1 cellular context compared by ENCODE assay signal in the genomic region with DNA sequence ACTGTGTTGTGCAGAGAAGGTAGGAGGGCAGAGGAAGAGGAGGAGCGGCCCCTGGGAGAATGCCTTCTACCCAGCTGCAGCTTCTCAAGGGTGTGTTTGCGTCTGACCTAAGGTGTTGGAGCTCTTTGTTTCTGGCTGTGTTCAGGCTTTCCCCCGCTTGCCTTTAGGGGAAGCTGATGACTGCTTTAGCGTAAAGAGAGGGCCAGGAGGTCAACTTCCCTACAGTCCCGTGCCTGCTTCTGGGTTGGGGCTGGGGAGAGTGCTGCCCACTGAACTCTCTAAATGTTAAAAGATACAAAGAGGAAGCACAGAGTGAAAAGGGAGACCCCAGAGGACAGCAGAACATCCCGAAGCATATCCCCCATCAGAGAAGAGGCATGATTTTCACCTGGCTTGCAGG.
TF ChIP-seq lines count a peak whose summit lies in the region.

No MANE protein-coding gene starts in this region.

TF ChIP-seq in WTC11, 78 proteins besides CTCF, POLR2A, EP300 and RAD21 (continued from another document):
- TF ChIP-seq, protein P1, sequence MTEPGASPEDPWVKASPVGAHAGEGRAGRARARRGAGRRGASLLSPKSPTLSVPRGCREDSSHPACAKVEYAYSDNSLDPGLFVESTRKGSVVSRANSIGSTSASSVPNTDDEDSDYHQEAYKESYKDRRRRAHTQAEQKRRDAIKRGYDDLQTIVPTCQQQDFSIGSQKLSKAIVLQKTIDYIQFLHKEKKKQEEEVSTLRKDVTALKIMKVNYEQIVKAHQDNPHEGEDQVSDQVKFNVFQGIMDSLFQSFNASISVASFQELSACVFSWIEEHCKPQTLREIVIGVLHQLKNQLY (CRISPR knock-in tag; IDR thresholded peaks at IDR 0.05) = no peak
- TF ChIP-seq, protein P2, sequence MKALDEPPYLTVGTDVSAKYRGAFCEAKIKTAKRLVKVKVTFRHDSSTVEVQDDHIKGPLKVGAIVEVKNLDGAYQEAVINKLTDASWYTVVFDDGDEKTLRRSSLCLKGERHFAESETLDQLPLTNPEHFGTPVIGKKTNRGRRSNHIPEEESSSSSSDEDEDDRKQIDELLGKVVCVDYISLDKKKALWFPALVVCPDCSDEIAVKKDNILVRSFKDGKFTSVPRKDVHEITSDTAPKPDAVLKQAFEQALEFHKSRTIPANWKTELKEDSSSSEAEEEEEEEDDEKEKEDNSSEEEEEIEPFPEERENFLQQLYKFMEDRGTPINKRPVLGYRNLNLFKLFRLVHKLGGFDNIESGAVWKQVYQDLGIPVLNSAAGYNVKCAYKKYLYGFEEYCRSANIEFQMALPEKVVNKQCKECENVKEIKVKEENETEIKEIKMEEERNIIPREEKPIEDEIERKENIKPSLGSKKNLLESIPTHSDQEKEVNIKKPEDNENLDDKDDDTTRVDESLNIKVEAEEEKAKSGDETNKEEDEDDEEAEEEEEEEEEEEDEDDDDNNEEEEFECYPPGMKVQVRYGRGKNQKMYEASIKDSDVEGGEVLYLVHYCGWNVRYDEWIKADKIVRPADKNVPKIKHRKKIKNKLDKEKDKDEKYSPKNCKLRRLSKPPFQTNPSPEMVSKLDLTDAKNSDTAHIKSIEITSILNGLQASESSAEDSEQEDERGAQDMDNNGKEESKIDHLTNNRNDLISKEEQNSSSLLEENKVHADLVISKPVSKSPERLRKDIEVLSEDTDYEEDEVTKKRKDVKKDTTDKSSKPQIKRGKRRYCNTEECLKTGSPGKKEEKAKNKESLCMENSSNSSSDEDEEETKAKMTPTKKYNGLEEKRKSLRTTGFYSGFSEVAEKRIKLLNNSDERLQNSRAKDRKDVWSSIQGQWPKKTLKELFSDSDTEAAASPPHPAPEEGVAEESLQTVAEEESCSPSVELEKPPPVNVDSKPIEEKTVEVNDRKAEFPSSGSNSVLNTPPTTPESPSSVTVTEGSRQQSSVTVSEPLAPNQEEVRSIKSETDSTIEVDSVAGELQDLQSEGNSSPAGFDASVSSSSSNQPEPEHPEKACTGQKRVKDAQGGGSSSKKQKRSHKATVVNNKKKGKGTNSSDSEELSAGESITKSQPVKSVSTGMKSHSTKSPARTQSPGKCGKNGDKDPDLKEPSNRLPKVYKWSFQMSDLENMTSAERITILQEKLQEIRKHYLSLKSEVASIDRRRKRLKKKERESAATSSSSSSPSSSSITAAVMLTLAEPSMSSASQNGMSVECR (CRISPR knock-in tag; IDR thresholded peaks at IDR 0.05; ENCODE audit: borderline replicate concordance) = no peak
- TF ChIP-seq ZNF671 (CRISPR knock-in tag; IDR thresholded peaks at IDR 0.05) (no peak), ZNF232 (CRISPR knock-in tag; IDR thresholded peaks at IDR 0.05) (no peak), ATF1 (CRISPR knock-in tag; IDR thresholded peaks at IDR 0.05) (no peak)
- TF ChIP-seq, protein P3, sequence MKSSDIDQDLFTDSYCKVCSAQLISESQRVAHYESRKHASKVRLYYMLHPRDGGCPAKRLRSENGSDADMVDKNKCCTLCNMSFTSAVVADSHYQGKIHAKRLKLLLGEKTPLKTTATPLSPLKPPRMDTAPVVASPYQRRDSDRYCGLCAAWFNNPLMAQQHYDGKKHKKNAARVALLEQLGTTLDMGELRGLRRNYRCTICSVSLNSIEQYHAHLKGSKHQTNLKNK (CRISPR knock-in tag; IDR thresholded peaks at IDR 0.05) = no peak
